ENCODE assay signal across 10 cellular contexts in genomic region chr1:206708058-206708457, GRCh38. TPM values are rescaled to one million over a fixed set of nuclear protein-coding genes. Genes with fewer than 3 reads are reported as not detected.
A peak's percentile ranks its signal among the peaks of the same experiment; 100 is the strongest.
DNase-seq lines count a peak whose midpoint lies in the region; ATAC-seq and TF ChIP-seq lines count a peak whose summit lies in the region.
"Had no signal": no experiment of that assay in that cellular context is flagged by ENCODE, and none has a peak within 500 bp of the region (broad histone marks: within the 10 kb centered on the region; RNA-seq: fewer than 3 reads in every experiment).

No MANE protein-coding gene starts in this region.

- H3K23ac ChIP-seq in H9 (ENCODE audit: insufficient read length, low read depth, low read length): no peak overlapping the region

- no peak overlapping the region for H4K8ac ChIP-seq in H9 (replicated peaks; ENCODE audit: insufficient read length, low read depth, low read length)

- H3K27ac ChIP-seq in H9 (ENCODE audit: insufficient read length, low read depth, low read length): no peak overlapping the region
- H3K27ac ChIP-seq in PC-9: 0 out of 2 replicates have a peak overlapping the region, but pooled peaks have one; percentile 33
- H3K27ac ChIP-seq in thyroid gland: no peak overlapping the region

- H3K9ac ChIP-seq in H9 (ENCODE audit: extremely low read depth, insufficient read length, low read length): no peak overlapping the region

- H3K9me3 Mint-ChIP-seq in H9: no peaks in the 10 kb centered on the region

- H4K91ac ChIP-seq in H9 (ENCODE audit: insufficient read length, low read depth, low read length): no peak overlapping the region

- H3K36me3 Mint-ChIP-seq in H9 (ENCODE audit: insufficient read depth in 1 of 3, low read depth in 3 of 3): no peaks in the 10 kb centered on the region

- no peak overlapping the region for H2BK120ac ChIP-seq in H9 (ENCODE audit: low read depth, low read length, poor library complexity, severe bottlenecking)

- ATAC-seq in GM19324 (IDR thresholded peaks at IDR 0.05; ENCODE audit: low FRiP score, unreplicated experiment) (no peak), GM18861 (IDR thresholded peaks at IDR 0.05; ENCODE audit: unreplicated experiment) (no peak)

- no peak overlapping the region for H3K14ac ChIP-seq in H9 (ENCODE audit: insufficient read depth, low read length)

- H4K5ac ChIP-seq in H9 (ENCODE audit: insufficient read length, low read depth, low read length): no peak overlapping the region

- H3K36me3 ChIP-seq in PC-9 (ENCODE audit: low read depth) (no peaks in the 10 kb centered on the region), thyroid gland (no peaks in the 10 kb centered on the region)

- H3F3A ChIP-seq in PC-9 (ENCODE audit: insufficient read depth, low read depth): peaks cover 37% of the 10 kb centered on the region

- TF ChIP-seq CTCF in H9 (conservative IDR thresholded peaks at IDR 0.05) (no peak), PC-9 (conservative IDR thresholded peaks at IDR 0.05) (no peak), thyroid gland (IDR thresholded peaks at IDR 0.05) (no peak)

- H3K4me1 ChIP-seq in H9 (ENCODE audit: insufficient read depth, low read length) (peaks cover 11% of the 10 kb centered on the region; the same call in 1 of the 2 replicates), PC-9 (replicated peaks; ENCODE audit: insufficient read depth) (peaks cover 47% of the 10 kb centered on the region), thyroid gland (peaks cover 58 to 73% of the 10 kb centered on the region in 2 donors)

- H2BK15ac ChIP-seq in H9 (ENCODE audit: low read depth, low read length): no peak overlapping the region

- H3K79me1 ChIP-seq in H9 (ENCODE audit: insufficient read depth, low read depth, low read length, poor library complexity, severe bottlenecking): peaks cover 2% of the 10 kb centered on the region

- H4K20me1 ChIP-seq in H9 (ENCODE audit: control insufficient read depth, insufficient read depth, insufficient read length) (no peaks in the 10 kb centered on the region), PC-9 (ENCODE audit: insufficient read depth) (peaks cover 45% of the 10 kb centered on the region)

- H3K4me3 ChIP-seq in PC-9 (no peak overlapping the region), thyroid gland (replicated peaks in 1 of 3) (no peak overlapping the region)
- H3K4me3 ChIP-seq: psoas muscle had no signal

- DNase-seq in GF-D8 (lab: John Stamatoyannopoulos, UW): peak; percentile 92
- no peak for DNase-seq in H9
- peak in 1 of 2 experiments; percentile 57 for DNase-seq in PC-9
- peak; percentile 22 for DNase-seq in kidney tubule cell (ENCODE audit: low spot score)
- DNase-seq in KG1 (lab: John Stamatoyannopoulos, UW): no peak
- no peak for DNase-seq in thyroid gland
- DNase-seq: erythroblast, psoas muscle had no signal

- H2BK5ac ChIP-seq in H9 (ENCODE audit: insufficient read length, low read length): no peak overlapping the region

- no peak overlapping the region for H3K56ac ChIP-seq in H9 (ENCODE audit: insufficient read length, low read depth, low read length)

- H3K27me3 Mint-ChIP-seq in H9 (ENCODE audit: low read depth): no peaks in the 10 kb centered on the region

- no peak overlapping the region for H2AFZ ChIP-seq in H9 (ENCODE audit: low read length)
- no peak overlapping the region for H2AFZ ChIP-seq in PC-9

- no peak overlapping the region for H2BK20ac ChIP-seq in H9 (ENCODE audit: low read depth, low read length, poor library complexity, severe bottlenecking)

- BruUV-seq in PC-9 (replicated peaks; lab: Mats Ljungman, UMichigan): no TSS peak

- H3K79me2 ChIP-seq in H9 (ENCODE audit: insufficient read depth, low read length): peaks cover 4% of the 10 kb centered on the region; the same call in 1 of the 2 replicates
- peaks cover 92% of the 10 kb centered on the region for H3K79me2 ChIP-seq in PC-9 (ENCODE audit: low read depth)

- H3K9me3 ChIP-seq in H9 (ENCODE audit: control insufficient read depth, low read depth, low read length) (no peaks in the 10 kb centered on the region), PC-9 (ENCODE audit: insufficient read depth, low read depth) (no peaks in the 10 kb centered on the region), thyroid gland (no peaks in the 10 kb centered on the region)
- H3K9me3 ChIP-seq: psoas muscle had no signal

- H3T11ph ChIP-seq in H9 (ENCODE audit: low read length): no peak overlapping the region

- H3K4me3 Mint-ChIP-seq in H9: peak overlapping the region in 1 of 2 experiments; percentile 6; a peak in 1 of 5 replicates

- H3K23me2 ChIP-seq in H9 (ENCODE audit: insufficient read length, low read depth, low read length, poor library complexity, severe bottlenecking): no peaks in the 10 kb centered on the region

- H3K4me2 ChIP-seq in H9 (ENCODE audit: insufficient read depth, insufficient read length, low read length): no peak overlapping the region
- peak overlapping the region; percentile 60 for H3K4me2 ChIP-seq in PC-9

- no CpG with 5 or more reads among the region's 2 CpGs for WGBS in H9 (ENCODE audit: extremely low coverage, insufficient read length, low lambda C conversion rate)
- WGBS in thyroid gland, 2 donors: 74 to 77% methylated on average over 2 of the region's 2 CpGs

- H3K27me3 ChIP-seq in H9 (ENCODE audit: insufficient read depth, low read length): no peaks in the 10 kb centered on the region
- H3K27me3 ChIP-seq in PC-9 (ENCODE audit: insufficient read depth, low read depth): no peaks in the 10 kb centered on the region
- no peaks in the 10 kb centered on the region for H3K27me3 ChIP-seq in thyroid gland

- H2AK5ac ChIP-seq in H9 (ENCODE audit: insufficient read length, low read length): no peak overlapping the region

- H3K27ac Mint-ChIP-seq in H9: peak overlapping the region in 2 of 3 experiments; percentile 21 to 51; a peak in 4 of 7 replicates

- no peaks in the 10 kb centered on the region for H3K9me2 ChIP-seq in PC-9 (ENCODE audit: insufficient read depth)

- no peak for TF ChIP-seq POLR2A in thyroid gland (IDR thresholded peaks at IDR 0.05)

- POLR2A ChIA-PET in PC-9 (lab: Charles Lee; ENCODE audit: unreplicated experiment): no interaction called here

- H2BK12ac ChIP-seq in H9 (ENCODE audit: insufficient read length, low read depth, low read length): no peak overlapping the region

- intact Hi-C loops in PC-9 (cut with micrococcal nuclease; ENCODE audit: unreplicated experiment): no loop called here
- intact Hi-C loops in thyroid gland (cut with DNase I): no loop called here

- no peak overlapping the region for H3K18ac ChIP-seq in H9 (ENCODE audit: insufficient read length, low read depth, low read length)

- H3K4ac ChIP-seq in H9 (ENCODE audit: low read depth, low read length): no peak overlapping the region

- peaks cover 61 to 65% of the 10 kb centered on the region in 2 experiments for H3K4me1 Mint-ChIP-seq in H9

- CTCF ChIA-PET in PC-9 (lab: Charles Lee): interaction anchor here (0.6 kb wide), 1 partner anchor 95 kb away, joined by 3 read pairs; no protein-coding TSS in a partner anchor

RNA-seq across cellular contexts. Expression of gene MAPKAPK2, which starts 23.4 kb away (rescaled TPM):
- 48.0 and 50.1 TPM in 2 replicates for total RNA-seq in H9 (2021)
- total RNA-seq in PC-9 (2021): 62.6 and 70.6 TPM in 2 replicates
- 10 to 100 TPM; 48.5 to 64.0 (median 59.9) TPM for total RNA-seq in thyroid gland

Comparison
In these comparisons a context has a peak if more than half of its experiments do, and no peak if none do; other contexts are left out.
1. DNase-seq: peak in GF-D8 (single experiment) and kidney tubule cell (single experiment); none in H9 (single experiment), KG1 (single experiment) and thyroid gland (0 of 2).